8 cellular contexts compared by ENCODE assay signal in the genomic region with DNA sequence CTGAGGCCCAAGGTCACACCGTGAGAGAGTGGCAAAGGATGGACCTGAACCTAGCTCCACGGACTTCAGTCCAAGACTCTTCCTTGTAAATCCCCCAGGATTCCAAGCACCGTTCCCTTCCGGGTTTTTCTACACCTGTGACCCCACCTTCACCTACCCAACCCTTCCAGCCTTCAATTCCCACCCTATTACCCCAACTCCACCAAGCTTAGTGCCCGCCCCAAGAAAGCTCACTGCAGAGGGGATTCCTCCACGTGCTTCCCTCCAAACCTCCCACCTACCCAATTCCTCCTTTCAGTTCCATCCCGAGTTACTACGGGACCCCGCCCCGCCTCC. TPM values are rescaled to one million over a fixed set of nuclear protein-coding genes. Genes with fewer than 3 reads are reported as not detected.
DNase-seq lines count a peak whose midpoint lies in the region; FAIRE-seq and TF ChIP-seq lines count a peak whose summit lies in the region.

No MANE protein-coding gene starts in this region.

- H2AFZ ChIP-seq in endothelial cell of umbilical vein (ENCODE audit: low read depth, low read length): no peak overlapping the region

- CTCF ChIA-PET in CD8-positive, alpha-beta memory T cell (lab: Charles Lee): interaction anchor here (0.9 to 3.6 kb wide), 7 partner anchors 9 to 164 kb away, joined by 3 to 11 read pairs (median 4); no protein-coding TSS in a partner anchor
- CTCF ChIA-PET in HEK293T (lab: Yijun Ruan, JAX): interaction anchor here (0.9 to 1.4 kb wide), 2 partner anchors 37 to 77 kb away, joined by 3 to 5 read pairs; no protein-coding TSS in a partner anchor
- CTCF ChIA-PET in endothelial cell of umbilical vein (lab: Charles Lee): interaction anchor here (1.0 to 3.2 kb wide), 12 partner anchors 10 to 185 kb away, joined by 3 to 10 read pairs (median 3); a partner anchor contains a TSS

- peak overlapping the region; percentile 93 for H3K9ac ChIP-seq in endothelial cell of umbilical vein (replicated peaks; ENCODE audit: extremely low read depth, insufficient read depth, low read length)

- H3K9me1 ChIP-seq in endothelial cell of umbilical vein (replicated peaks; ENCODE audit: control insufficient read depth, extremely low read depth, insufficient read depth, low read length): no peaks in the 10 kb centered on the region

- TF ChIP-seq CTCF in endothelial cell of umbilical vein (IDR thresholded peaks at IDR 0.05; ENCODE audit: extremely low read depth in 1 of 2, insufficient read depth in 1 of 2, low read depth in 1 of 2, low read length in 2 of 2) (no peak), nephron progenitor cell (IDR thresholded peaks at IDR 0.05) (no peak)

- POLR2A ChIA-PET in CD8-positive, alpha-beta memory T cell (lab: Charles Lee): interaction anchor here (0.6 to 2.5 kb wide), 10 partner anchors 8 to 453 kb away, joined by 3 to 25 read pairs (median 4); a partner anchor contains a TSS
- POLR2A ChIA-PET in HEK293T (lab: Yijun Ruan, JAX) (interaction anchor here (0.6 to 5.7 kb wide), 25 partner anchors 9 to 177 kb away, joined by 3 to 71 read pairs (median 5); a partner anchor contains a TSS), endothelial cell of umbilical vein (lab: Charles Lee) (interaction anchor here (1.0 to 1.5 kb wide), 2 partner anchors 9 to 15 kb away, joined by 3 read pairs; no protein-coding TSS in a partner anchor)

- peaks cover 46% of the 10 kb centered on the region for H3K79me2 ChIP-seq in endothelial cell of umbilical vein (ENCODE audit: control insufficient read depth, insufficient read depth, low read length)

- H3K4me2 ChIP-seq in endothelial cell of umbilical vein (ENCODE audit: insufficient read depth, low read length): peak overlapping the region; percentile 94

- no peak for TF ChIP-seq POLR2A in endothelial cell of umbilical vein (IDR thresholded peaks at IDR 0.05; ENCODE audit: low read depth, low read length)

- H3K9me3 ChIP-seq in CD8-positive, alpha-beta memory T cell (ENCODE audit: low read length): no peaks in the 10 kb centered on the region
- H3K9me3 ChIP-seq in endothelial cell of umbilical vein (replicated peaks; ENCODE audit: control insufficient read depth, insufficient read depth, low read length): no peaks in the 10 kb centered on the region

- DNase-seq in CD8-positive, alpha-beta memory T cell: no peak
- DNase-seq in HEK293T (ENCODE audit: extremely low spot score) (peak; percentile 48), endothelial cell of umbilical vein (ENCODE audit: low read depth, low spot score) (peak; percentile 13), nephron progenitor cell (no peak), DMS114 treated with DMSO at 0.1 percent for 48 hours (lab: John Stamatoyannopoulos, UW; ENCODE audit: unreplicated experiment) (no peak), RPMI8226 (no peak)
- DNase-seq in activated CD8-positive, alpha-beta memory T cell treated with anti-CD3 and anti-CD28 coated beads, Interleukin-2, amount 50 U/mL, for 4 hours: no peak

- dilution Hi-C loops in endothelial cell of umbilical vein (cut with MboI; ENCODE audit: extremely low pct_ligation_motif_present, low sequenced_read_pairs): no loop called here

- H3K36me3 Mint-ChIP-seq in CD8-positive, alpha-beta memory T cell: peaks cover 0 to 42% (median 2%) of the 10 kb centered on the region in 3 donors
- peaks cover 17% of the 10 kb centered on the region for H3K36me3 Mint-ChIP-seq in nephron progenitor cell (ENCODE audit: low read depth)

- peak overlapping the region; percentile 89 to 97 (median 94) for H3K27ac Mint-ChIP-seq in CD8-positive, alpha-beta memory T cell
- H3K27ac Mint-ChIP-seq in nephron progenitor cell: peak overlapping the region; percentile 31

- H3K4me1 Mint-ChIP-seq in CD8-positive, alpha-beta memory T cell: peaks cover 42 to 52% (median 45%) of the 10 kb centered on the region in 3 donors
- peaks cover 39% of the 10 kb centered on the region for H3K4me1 Mint-ChIP-seq in nephron progenitor cell

- H3K27me3 Mint-ChIP-seq in CD8-positive, alpha-beta memory T cell: no peaks in the 10 kb centered on the region
- H3K27me3 Mint-ChIP-seq in nephron progenitor cell (ENCODE audit: low read depth, poor library complexity): no peaks in the 10 kb centered on the region

- peak overlapping the region; percentile 74 for H3K27ac ChIP-seq in CD8-positive, alpha-beta memory T cell (ENCODE audit: low read depth, low read length)
- H3K27ac ChIP-seq in endothelial cell of umbilical vein (ENCODE audit: insufficient read depth, low read depth, low read length): peak overlapping the region; percentile 69

- intact Hi-C loops in endothelial cell of umbilical vein (cut with micrococcal nuclease): no loop called here

- no peaks in the 10 kb centered on the region for H3K9me3 Mint-ChIP-seq in CD8-positive, alpha-beta memory T cell
- H3K9me3 Mint-ChIP-seq in nephron progenitor cell: no peaks in the 10 kb centered on the region

- FAIRE-seq in endothelial cell of umbilical vein (lab: Jason Lieb, UNC): no peak

- peaks cover 2% of the 10 kb centered on the region for H4K20me1 ChIP-seq in endothelial cell of umbilical vein (replicated peaks; ENCODE audit: control insufficient read depth, extremely low read depth, insufficient read depth, low read length)

- H3K27me3 ChIP-seq in CD8-positive, alpha-beta memory T cell (ENCODE audit: insufficient read depth, low read length, poor library complexity, severe bottlenecking): no peaks in the 10 kb centered on the region
- H3K27me3 ChIP-seq in endothelial cell of umbilical vein (ENCODE audit: control insufficient read depth in 2 of 2, insufficient read depth in 2 of 2, low read length in 2 of 2): no peaks in the 10 kb centered on the region

- H3K4me1 ChIP-seq in CD8-positive, alpha-beta memory T cell (ENCODE audit: insufficient read depth, low read length): peaks cover 29% of the 10 kb centered on the region
- H3K4me1 ChIP-seq in endothelial cell of umbilical vein (ENCODE audit: control insufficient read depth, extremely low read depth, insufficient read depth, low read length): peaks cover 14% of the 10 kb centered on the region

- H3K36me3 ChIP-seq in CD8-positive, alpha-beta memory T cell (ENCODE audit: insufficient read depth, low read length): peaks cover 17% of the 10 kb centered on the region
- H3K36me3 ChIP-seq in endothelial cell of umbilical vein (ENCODE audit: control insufficient read depth in 2 of 2, extremely low read depth in 1 of 2, insufficient read depth in 2 of 2, low read length in 2 of 2): peaks cover 8 to 12% of the 10 kb centered on the region in 2 experiments

- peak overlapping the region; percentile 91 to 97 (median 95) for H3K4me3 Mint-ChIP-seq in CD8-positive, alpha-beta memory T cell
- H3K4me3 Mint-ChIP-seq in nephron progenitor cell: peak overlapping the region; percentile 95

- H3K4me3 ChIP-seq in CD8-positive, alpha-beta memory T cell (ENCODE audit: low read length): peak overlapping the region; percentile 92
- H3K4me3 ChIP-seq in endothelial cell of umbilical vein (replicated peaks in 1 of 3; ENCODE audit: insufficient read depth in 1 of 3, low read depth in 1 of 3, low read length in 3 of 3): peak overlapping the region; percentile 81 to 95 (median 90)

- no TSS peak for BruUV-seq in endothelial cell of umbilical vein (replicated peaks; lab: Mats Ljungman, UMichigan)

RNA-seq across cellular contexts. Expression of a gene that starts 0.5 kb away (rescaled TPM):
- total RNA-seq in CD8-positive, alpha-beta memory T cell: 100 to 1,000 TPM; 110 to 117 TPM
- 27.3 TPM for polyA plus RNA-seq in CD8-positive, alpha-beta memory T cell
- polyA plus RNA-seq in PFSK-1 (2012; ENCODE audit: insufficient read length, low read depth): 82.6 TPM
- 79.0 and 82.6 TPM in 2 replicates for total RNA-seq in endothelial cell of umbilical vein
- 32.6 and 37.4 TPM in 2 replicates for polyA plus RNA-seq in endothelial cell of umbilical vein
- 33.0 and 33.5 TPM in 2 replicates for polyA plus RNA-seq in endothelial cell of umbilical vein (2011; cell fraction: cytosol; rRNA removed)
- 122 and 137 TPM in 2 replicates for polyA plus RNA-seq in endothelial cell of umbilical vein (2011; cell fraction: nucleus; rRNA removed)
- polyA plus RNA-seq in endothelial cell of umbilical vein (2012): 44.6 and 45.9 TPM in 2 replicates
- 48.6 and 49.1 TPM in 2 replicates for polyA minus RNA-seq in endothelial cell of umbilical vein
- polyA minus RNA-seq in endothelial cell of umbilical vein (2011; cell fraction: cytosol; rRNA and poly(A)+ RNA removed): 22.1 TPM
- 39.4 and 45.9 TPM in 2 replicates for polyA minus RNA-seq in endothelial cell of umbilical vein (2011; cell fraction: nucleus; rRNA and poly(A)+ RNA removed)

RNA-seq across cellular contexts. Expression of a gene that starts 2.0 kb away (rescaled TPM):
- 10 to 100 TPM; 10.8 to 11.2 TPM for total RNA-seq in CD8-positive, alpha-beta memory T cell
- polyA plus RNA-seq in CD8-positive, alpha-beta memory T cell: 5.6 TPM
- 9.8 TPM for polyA plus RNA-seq in PFSK-1 (2012; ENCODE audit: insufficient read length, low read depth)
- total RNA-seq in endothelial cell of umbilical vein: 3.0 TPM in 2 replicates
- 4.8 and 5.6 TPM in 2 replicates for polyA plus RNA-seq in endothelial cell of umbilical vein
- 2.4 and 2.9 TPM in 2 replicates for polyA plus RNA-seq in endothelial cell of umbilical vein (2011; cell fraction: cytosol; rRNA removed)
- polyA plus RNA-seq in endothelial cell of umbilical vein (2011; cell fraction: nucleus; rRNA removed): 5.7 and 6.1 TPM in 2 replicates
- 1.9 and 2.0 TPM in 2 replicates for polyA plus RNA-seq in endothelial cell of umbilical vein (2012)
- polyA minus RNA-seq in endothelial cell of umbilical vein: 1.4 and 3.2 TPM in 2 replicates
- polyA minus RNA-seq in endothelial cell of umbilical vein (2011; cell fraction: cytosol; rRNA and poly(A)+ RNA removed): 4.0 TPM
- 1.4 and 3.4 TPM in 2 replicates for polyA minus RNA-seq in endothelial cell of umbilical vein (2011; cell fraction: nucleus; rRNA and poly(A)+ RNA removed)

RNA-seq across cellular contexts. Expression of a gene that starts 13.4 kb away (rescaled TPM):
- total RNA-seq in CD8-positive, alpha-beta memory T cell: 10 to 100 TPM; 19.5 to 20.9 TPM
- polyA plus RNA-seq in CD8-positive, alpha-beta memory T cell: 18.9 TPM
- 62.5 TPM for polyA plus RNA-seq in PFSK-1 (2012; ENCODE audit: insufficient read length, low read depth)
- 83.3 and 84.3 TPM in 2 replicates for total RNA-seq in endothelial cell of umbilical vein
- 109 and 136 TPM in 2 replicates for polyA plus RNA-seq in endothelial cell of umbilical vein
- polyA plus RNA-seq in endothelial cell of umbilical vein (2011; cell fraction: cytosol; rRNA removed): 58.5 and 61.2 TPM in 2 replicates
- polyA plus RNA-seq in endothelial cell of umbilical vein (2011; cell fraction: nucleus; rRNA removed): 31.9 and 43.5 TPM in 2 replicates
- 75.5 TPM in 2 replicates for polyA plus RNA-seq in endothelial cell of umbilical vein (2012)
- 44.3 and 53.0 TPM in 2 replicates for polyA minus RNA-seq in endothelial cell of umbilical vein
- 10.9 TPM for polyA minus RNA-seq in endothelial cell of umbilical vein (2011; cell fraction: cytosol; rRNA and poly(A)+ RNA removed)
- 12.9 and 14.8 TPM in 2 replicates for polyA minus RNA-seq in endothelial cell of umbilical vein (2011; cell fraction: nucleus; rRNA and poly(A)+ RNA removed)

RNA-seq across cellular contexts. Expression of a gene that starts 17.0 kb away (rescaled TPM):
- under 1 TPM in 1 of 2 experiments, not detected in 1; 0.35 TPM for total RNA-seq in CD8-positive, alpha-beta memory T cell
- not detected for polyA plus RNA-seq in CD8-positive, alpha-beta memory T cell
- polyA plus RNA-seq in PFSK-1 (2012; ENCODE audit: insufficient read length, low read depth): not detected
- total RNA-seq in endothelial cell of umbilical vein: 0.73 TPM in 1 of 2 replicates, not detected in the other
- polyA plus RNA-seq in endothelial cell of umbilical vein: not detected in 2 replicates
- polyA plus RNA-seq in endothelial cell of umbilical vein (2011; cell fraction: cytosol; rRNA removed): 0.11 TPM in 1 of 2 replicates, not detected in the other
- 0.27 TPM in 1 of 2 replicates, not detected in the other for polyA plus RNA-seq in endothelial cell of umbilical vein (2011; cell fraction: nucleus; rRNA removed)
- polyA plus RNA-seq in endothelial cell of umbilical vein (2012): not detected in 2 replicates
- polyA minus RNA-seq in endothelial cell of umbilical vein: 0.76 TPM in 1 of 2 replicates, not detected in the other
- polyA minus RNA-seq in endothelial cell of umbilical vein (2011; cell fraction: cytosol; rRNA and poly(A)+ RNA removed): not detected
- polyA minus RNA-seq in endothelial cell of umbilical vein (2011; cell fraction: nucleus; rRNA and poly(A)+ RNA removed): not detected in 2 replicates

RNA-seq across cellular contexts. Expression of a gene that starts 34.3 kb away (rescaled TPM):
- 1 to 10 TPM; 1.9 TPM for total RNA-seq in CD8-positive, alpha-beta memory T cell
- 0.53 TPM for polyA plus RNA-seq in CD8-positive, alpha-beta memory T cell
- polyA plus RNA-seq in PFSK-1 (2012; ENCODE audit: insufficient read length, low read depth): 3.9 TPM
- 1.6 and 2.2 TPM in 2 replicates for total RNA-seq in endothelial cell of umbilical vein
- 1.3 and 1.6 TPM in 2 replicates for polyA plus RNA-seq in endothelial cell of umbilical vein
- polyA plus RNA-seq in endothelial cell of umbilical vein (2011; cell fraction: cytosol; rRNA removed): 0.05 and 0.17 TPM in 2 replicates
- polyA plus RNA-seq in endothelial cell of umbilical vein (2011; cell fraction: nucleus; rRNA removed): 4.4 and 5.6 TPM in 2 replicates
- polyA plus RNA-seq in endothelial cell of umbilical vein (2012): 0.94 and 1.4 TPM in 2 replicates
- polyA minus RNA-seq in endothelial cell of umbilical vein: 0.68 TPM in 1 of 2 replicates, not detected in the other
- polyA minus RNA-seq in endothelial cell of umbilical vein (2011; cell fraction: cytosol; rRNA and poly(A)+ RNA removed): 0.72 TPM
- polyA minus RNA-seq in endothelial cell of umbilical vein (2011; cell fraction: nucleus; rRNA and poly(A)+ RNA removed): 1.1 and 1.5 TPM in 2 replicates

Comparison
In these comparisons a context has a peak if more than half of its experiments do, and no peak if none do; other contexts are left out.
1. DNase-seq: peak in HEK293T (single experiment) and endothelial cell of umbilical vein (single experiment); none in CD8-positive, alpha-beta memory T cell (0 of 5), nephron progenitor cell (single experiment), DMS114 treated with DMSO at 0.1 percent for 48 hours (single experiment), RPMI8226 (single experiment) and activated CD8-positive, alpha-beta memory T cell treated with anti-CD3 and anti-CD28 coated beads, Interleukin-2, amount 50 U/mL, for 4 hours (single experiment).